ENCODE assay signal across 1 cellular context in genomic region chr6:151665329-151665728, GRCh38.
TF ChIP-seq lines count a peak whose summit lies in the region.

No MANE protein-coding gene starts in this region.

TF ChIP-seq in liver, 16 proteins besides CTCF, POLR2A, EP300 and RAD21 (continued from another document):
- no peak for TF ChIP-seq REST (IDR thresholded peaks at IDR 0.05)
- no peak for TF ChIP-seq NR2F2 (IDR thresholded peaks at IDR 0.05)
- no peak for TF ChIP-seq FOXA2 (IDR thresholded peaks at IDR 0.05)
- no peak for TF ChIP-seq FOXA1 (IDR thresholded peaks at IDR 0.05)
TF ChIP-seq in liver: peak in this region for 0.
